11 cellular contexts compared by ENCODE assay signal in the genomic region with DNA sequence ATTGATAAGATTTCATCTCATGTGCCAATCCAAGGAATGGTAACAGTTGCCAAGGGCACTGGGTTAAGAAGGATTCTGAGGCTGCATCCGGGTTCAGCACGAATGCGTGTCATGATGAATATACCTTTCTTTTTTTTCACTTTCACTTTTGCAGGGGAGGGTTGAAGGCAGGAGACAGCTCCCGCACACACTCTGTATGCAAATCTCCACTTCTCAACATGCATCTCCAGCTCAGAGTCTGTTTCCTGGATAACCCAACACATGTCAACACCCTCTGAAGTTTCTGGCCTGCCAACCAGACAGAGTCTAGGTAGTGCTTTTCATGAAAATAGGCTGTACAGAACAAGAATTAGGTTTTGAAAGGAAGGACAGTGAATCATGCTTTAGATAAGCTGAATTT. TPM values are rescaled to one million over a fixed set of nuclear protein-coding genes. Genes with fewer than 3 reads are reported as not detected.
DNase-seq lines count a peak whose midpoint lies in the region; ATAC-seq lines count a peak whose summit lies in the region.
"Had no signal": no experiment of that assay in that cellular context is flagged by ENCODE, and none has a peak within 500 bp of the region (broad histone marks: within the 10 kb centered on the region; RNA-seq: fewer than 3 reads in every experiment).

No MANE protein-coding gene starts in this region.

- CTCF ChIA-PET in activated CD4-positive, alpha-beta memory T cell treated with anti-CD3 and anti-CD28 coated beads, Interleukin-2, amount 10 ng/mL, durations not matched to agents 7 days and 5 days (lab: Charles Lee): interaction anchor here (0.8 to 2.7 kb wide), 2 partner anchors 22 to 381 kb away, joined by 3 to 17 read pairs; partner anchors contain the start of gene B4GALT4

- H3K4me3 Mint-ChIP-seq in activated CD4-positive, alpha-beta memory T cell treated with anti-CD3 and anti-CD28 coated beads, Interleukin-2, amount 10 ng/mL, durations not matched to agents 7 days and 5 days: peak overlapping the region; percentile 4
- H3K4me3 Mint-ChIP-seq in stimulated activated naive B cell treated with anti-CD40 and anti-IgM and Interleukin-4, amounts not matched to agents 10 μg/mL and 1 μg/mL and 100 μg/mL, for 72 hours: no peak overlapping the region

- DNase-seq in activated naive CD4-positive, alpha-beta T cell treated with Interleukin-2 at 50 U/mL for 16 hours: peak; percentile 13
- DNase-seq in activated naive CD4-positive, alpha-beta T cell (lab: John Stamatoyannopoulos, UW): no peak
- DNase-seq in activated CD4-positive, alpha-beta memory T cell treated with anti-CD3 and anti-CD28 coated beads, Interleukin-2, amount 10 ng/mL, durations not matched to agents 7 days and 5 days: peak; percentile 44
- no peak for DNase-seq in stimulated activated naive B cell treated with anti-CD40 and anti-IgM and Interleukin-4, amounts not matched to agents 10 μg/mL and 1 μg/mL and 100 μg/mL, for 72 hours
- DNase-seq in kidney glomerular epithelial cell (lab: John Stamatoyannopoulos, UW) (no peak), AML-193 (lab: John Stamatoyannopoulos, UW) (no peak), medulla oblongata (ENCODE audit: extremely low spot score) (no peak)
- DNase-seq: adrenal gland, heart left ventricle, right cardiac atrium had no signal

- H3K27me3 Mint-ChIP-seq in activated CD4-positive, alpha-beta memory T cell treated with anti-CD3 and anti-CD28 coated beads, Interleukin-2, amount 10 ng/mL, durations not matched to agents 7 days and 5 days: no peaks in the 10 kb centered on the region
- H3K27me3 Mint-ChIP-seq in stimulated activated naive B cell treated with anti-CD40 and anti-IgM and Interleukin-4, amounts not matched to agents 10 μg/mL and 1 μg/mL and 100 μg/mL, for 72 hours: no peaks in the 10 kb centered on the region

- ATAC-seq in HG02981 (IDR thresholded peaks at IDR 0.05; ENCODE audit: unreplicated experiment): peak; percentile 97
- ATAC-seq in stimulated activated naive B cell treated with anti-CD40 and anti-IgM and Interleukin-4, amounts not matched to agents 10 μg/mL and 1 μg/mL and 100 μg/mL, for 72 hours (replicated peaks): peak; percentile 54 to 60
- ATAC-seq: heart left ventricle, right cardiac atrium had no signal

- POLR2A ChIA-PET in activated CD4-positive, alpha-beta memory T cell treated with anti-CD3 and anti-CD28 coated beads, Interleukin-2, amount 10 ng/mL, durations not matched to agents 7 days and 5 days (lab: Charles Lee): interaction anchor here (1.2 to 1.8 kb wide), 3 partner anchors 19 to 244 kb away, joined by 3 to 11 read pairs (median 5); partner anchors contain the start of genes B4GALT4 and TMEM39A

- H3K4me1 Mint-ChIP-seq in activated CD4-positive, alpha-beta memory T cell treated with anti-CD3 and anti-CD28 coated beads, Interleukin-2, amount 10 ng/mL, durations not matched to agents 7 days and 5 days: peaks cover 16% of the 10 kb centered on the region
- H3K4me1 Mint-ChIP-seq in stimulated activated naive B cell treated with anti-CD40 and anti-IgM and Interleukin-4, amounts not matched to agents 10 μg/mL and 1 μg/mL and 100 μg/mL, for 72 hours: peaks cover 0 to 10% of the 10 kb centered on the region in 2 donors

- no peaks in the 10 kb centered on the region for H3K9me3 Mint-ChIP-seq in activated CD4-positive, alpha-beta memory T cell treated with anti-CD3 and anti-CD28 coated beads, Interleukin-2, amount 10 ng/mL, durations not matched to agents 7 days and 5 days
- no peaks in the 10 kb centered on the region for H3K9me3 Mint-ChIP-seq in stimulated activated naive B cell treated with anti-CD40 and anti-IgM and Interleukin-4, amounts not matched to agents 10 μg/mL and 1 μg/mL and 100 μg/mL, for 72 hours

- peaks cover 58% of the 10 kb centered on the region for H3K36me3 Mint-ChIP-seq in activated CD4-positive, alpha-beta memory T cell treated with anti-CD3 and anti-CD28 coated beads, Interleukin-2, amount 10 ng/mL, durations not matched to agents 7 days and 5 days (ENCODE audit: low read depth)
- H3K36me3 Mint-ChIP-seq in stimulated activated naive B cell treated with anti-CD40 and anti-IgM and Interleukin-4, amounts not matched to agents 10 μg/mL and 1 μg/mL and 100 μg/mL, for 72 hours: peaks cover 32 to 68% of the 10 kb centered on the region in 2 donors

- peak overlapping the region; percentile 48 for H3K27ac Mint-ChIP-seq in activated CD4-positive, alpha-beta memory T cell treated with anti-CD3 and anti-CD28 coated beads, Interleukin-2, amount 10 ng/mL, durations not matched to agents 7 days and 5 days
- H3K27ac Mint-ChIP-seq in stimulated activated naive B cell treated with anti-CD40 and anti-IgM and Interleukin-4, amounts not matched to agents 10 μg/mL and 1 μg/mL and 100 μg/mL, for 72 hours: peak overlapping the region; percentile 42

RNA-seq across cellular contexts. Expression of gene B4GALT4, which starts 21.6 kb away (rescaled TPM):
- 10 to 100 TPM; 10.9 to 11.6 TPM for total RNA-seq in activated CD4-positive, alpha-beta memory T cell treated with anti-CD3 and anti-CD28 coated beads, Interleukin-2, amount 10 ng/mL, durations not matched to agents 7 days and 5 days

RNA-seq across cellular contexts. Expression of gene UPK1B, which starts 45.7 kb away (rescaled TPM):
- not detected for total RNA-seq in activated CD4-positive, alpha-beta memory T cell treated with anti-CD3 and anti-CD28 coated beads, Interleukin-2, amount 10 ng/mL, durations not matched to agents 7 days and 5 days
- total RNA-seq: adrenal gland had no signal

Comparison
In these comparisons a context has a peak if more than half of its experiments do, and no peak if none do; other contexts are left out.
1. DNase-seq: peak in activated naive CD4-positive, alpha-beta T cell treated with Interleukin-2 at 50 U/mL for 16 hours (single experiment) and activated CD4-positive, alpha-beta memory T cell treated with anti-CD3 and anti-CD28 coated beads, Interleukin-2, amount 10 ng/mL, durations not matched to agents 7 days and 5 days (single experiment); none in activated naive CD4-positive, alpha-beta T cell (0 of 4), stimulated activated naive B cell treated with anti-CD40 and anti-IgM and Interleukin-4, amounts not matched to agents 10 μg/mL and 1 μg/mL and 100 μg/mL, for 72 hours (single experiment), kidney glomerular epithelial cell (single experiment), AML-193 (0 of 2) and medulla oblongata (single experiment).